11 cellular contexts compared by ENCODE assay signal in the genomic region with DNA sequence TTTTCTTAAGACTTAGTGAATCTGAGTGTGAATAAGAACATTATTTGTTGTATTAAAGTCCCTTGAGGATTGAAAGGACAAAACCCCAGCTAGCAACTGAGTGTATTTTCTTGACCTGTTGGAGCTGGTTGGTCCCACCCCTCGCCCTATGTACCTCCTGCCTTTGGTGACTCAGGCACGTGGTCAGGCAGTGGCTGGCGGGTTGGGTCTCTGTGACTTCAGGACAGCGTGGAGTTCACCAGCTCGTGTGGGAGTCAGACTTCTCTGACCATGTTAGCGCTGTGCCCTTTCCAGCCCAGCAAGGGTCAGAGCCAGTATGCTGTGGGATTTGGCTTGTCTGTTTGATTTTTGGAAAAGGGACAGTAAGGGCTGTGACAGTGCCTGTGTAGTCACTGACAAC.
A peak's percentile ranks its signal among the peaks of the same experiment; 100 is the strongest.
DNase-seq lines count a peak whose midpoint lies in the region; ATAC-seq and FAIRE-seq lines count a peak whose summit lies in the region.
"Had no signal": no experiment of that assay in that cellular context is flagged by ENCODE, and none has a peak within 500 bp of the region (broad histone marks: within the 10 kb centered on the region; RNA-seq: fewer than 3 reads in every experiment).

No MANE protein-coding gene starts in this region.

- no peaks in the 10 kb centered on the region for H3K9me3 ChIP-seq in CD8-positive, alpha-beta memory T cell (ENCODE audit: low read length)

- H3K4me3 Mint-ChIP-seq in activated naive CD8-positive, alpha-beta T cell treated with anti-CD3 and anti-CD28 coated beads for 36 hours = no peak overlapping the region
- H3K4me3 Mint-ChIP-seq in stimulated activated naive CD8-positive, alpha-beta T cell treated with anti-CD3 and anti-CD28 coated beads, Interleukin-15, amount 100 ng/mL, for 72 hours = no peak overlapping the region
- H3K4me3 Mint-ChIP-seq in CD8-positive, alpha-beta memory T cell = no peak overlapping the region
- H3K4me3 Mint-ChIP-seq: activated naive CD4-positive, alpha-beta T cell treated with anti-CD3 and anti-CD28 coated beads for 36 hours had no signal

- ATAC-seq in stimulated activated naive CD8-positive, alpha-beta T cell treated with anti-CD3 and anti-CD28 coated beads, Interleukin-15, amount 100 ng/mL, for 72 hours = peak; percentile 75

- POLR2A ChIA-PET in CD8-positive, alpha-beta memory T cell (lab: Charles Lee) = no interaction called here

- H3K36me3 ChIP-seq in CD8-positive, alpha-beta memory T cell (ENCODE audit: insufficient read depth, low read length) = peaks cover 14% of the 10 kb centered on the region

- peaks cover 20% of the 10 kb centered on the region for H3K4me1 Mint-ChIP-seq in activated naive CD8-positive, alpha-beta T cell treated with anti-CD3 and anti-CD28 coated beads for 36 hours
- peaks cover 41% of the 10 kb centered on the region for H3K4me1 Mint-ChIP-seq in stimulated activated naive CD8-positive, alpha-beta T cell treated with anti-CD3 and anti-CD28 coated beads, Interleukin-15, amount 100 ng/mL, for 72 hours
- peaks cover 2 to 6% (median 3%) of the 10 kb centered on the region in 3 donors for H3K4me1 Mint-ChIP-seq in CD8-positive, alpha-beta memory T cell

- no peaks in the 10 kb centered on the region for H3K4me1 ChIP-seq in CD8-positive, alpha-beta memory T cell (ENCODE audit: insufficient read depth, low read length)

- no peak overlapping the region for H3K4me3 ChIP-seq in CD8-positive, alpha-beta memory T cell (ENCODE audit: low read length)

- H3K36me3 Mint-ChIP-seq in activated naive CD8-positive, alpha-beta T cell treated with anti-CD3 and anti-CD28 coated beads for 36 hours = peaks cover 11% of the 10 kb centered on the region
- peaks cover 3 to 85% (median 14%) of the 10 kb centered on the region in 3 donors for H3K36me3 Mint-ChIP-seq in CD8-positive, alpha-beta memory T cell

- DNase-seq in HTR-8/SVneo (ENCODE audit: insufficient read length, low spot score) = peak; percentile 18
- DNase-seq in activated naive CD8-positive, alpha-beta T cell treated with anti-CD3 and anti-CD28 coated beads for 36 hours = peak; percentile 38
- DNase-seq in hepatic stellate cell (ENCODE audit: low spot score) = peak; percentile 67
- DNase-seq in stimulated activated naive CD8-positive, alpha-beta T cell treated with anti-CD3 and anti-CD28 coated beads, Interleukin-15, amount 100 ng/mL, for 72 hours = peak in 1 of 2 donors; percentile 25
- no peak for DNase-seq in DMS153 treated with DMSO at 0.1 percent for 48 hours (lab: John Stamatoyannopoulos, UW; ENCODE audit: unreplicated experiment)
- no peak for DNase-seq in NCI-H2029 (lab: John Stamatoyannopoulos, UW)
- DNase-seq in CD8-positive, alpha-beta memory T cell = no peak
- no peak for DNase-seq in NCI-H2227 treated with DMSO at 0.1 percent for 48 hours (lab: John Stamatoyannopoulos, UW)
- DNase-seq: activated naive CD4-positive, alpha-beta T cell treated with anti-CD3 and anti-CD28 coated beads for 36 hours; posterior cingulate gyrus; T1000 had no signal

- FAIRE-seq in HTR-8/SVneo (lab: Jason Lieb, UNC) = no peak

- H3K27ac ChIP-seq in CD8-positive, alpha-beta memory T cell (ENCODE audit: low read depth, low read length) = no peak overlapping the region

- H3K27me3 Mint-ChIP-seq in activated naive CD8-positive, alpha-beta T cell treated with anti-CD3 and anti-CD28 coated beads for 36 hours = no peaks in the 10 kb centered on the region
- H3K27me3 Mint-ChIP-seq in stimulated activated naive CD8-positive, alpha-beta T cell treated with anti-CD3 and anti-CD28 coated beads, Interleukin-15, amount 100 ng/mL, for 72 hours = no peaks in the 10 kb centered on the region
- H3K27me3 Mint-ChIP-seq in CD8-positive, alpha-beta memory T cell = no peaks in the 10 kb centered on the region

- H3K9me3 Mint-ChIP-seq in activated naive CD8-positive, alpha-beta T cell treated with anti-CD3 and anti-CD28 coated beads for 36 hours = no peaks in the 10 kb centered on the region
- H3K9me3 Mint-ChIP-seq in stimulated activated naive CD8-positive, alpha-beta T cell treated with anti-CD3 and anti-CD28 coated beads, Interleukin-15, amount 100 ng/mL, for 72 hours = no peaks in the 10 kb centered on the region
- no peaks in the 10 kb centered on the region for H3K9me3 Mint-ChIP-seq in CD8-positive, alpha-beta memory T cell
- H3K9me3 Mint-ChIP-seq: activated naive CD4-positive, alpha-beta T cell treated with anti-CD3 and anti-CD28 coated beads for 36 hours had no signal

- H3K27ac Mint-ChIP-seq in activated naive CD8-positive, alpha-beta T cell treated with anti-CD3 and anti-CD28 coated beads for 36 hours = no peak overlapping the region
- no peak overlapping the region for H3K27ac Mint-ChIP-seq in stimulated activated naive CD8-positive, alpha-beta T cell treated with anti-CD3 and anti-CD28 coated beads, Interleukin-15, amount 100 ng/mL, for 72 hours
- no peak overlapping the region for H3K27ac Mint-ChIP-seq in CD8-positive, alpha-beta memory T cell
- H3K27ac Mint-ChIP-seq: activated naive CD4-positive, alpha-beta T cell treated with anti-CD3 and anti-CD28 coated beads for 36 hours had no signal

- H3K27me3 ChIP-seq in CD8-positive, alpha-beta memory T cell (ENCODE audit: insufficient read depth, low read length, poor library complexity, severe bottlenecking) = no peaks in the 10 kb centered on the region

- CTCF ChIA-PET in CD8-positive, alpha-beta memory T cell (lab: Charles Lee) = no interaction called here

Comparison
In these comparisons a context has a peak if more than half of its experiments do, and no peak if none do; other contexts are left out.
1. DNase-seq: peak in HTR-8/SVneo (single experiment), activated naive CD8-positive, alpha-beta T cell treated with anti-CD3 and anti-CD28 coated beads for 36 hours (single experiment) and hepatic stellate cell (single experiment); none in DMS153 treated with DMSO at 0.1 percent for 48 hours (single experiment), NCI-H2029 (single experiment), CD8-positive, alpha-beta memory T cell (0 of 5) and NCI-H2227 treated with DMSO at 0.1 percent for 48 hours (single experiment).